2 cellular contexts compared by ENCODE assay signal in genomic region chr12:112996501-112996900, GRCh38.
A peak's percentile ranks its signal among the peaks of the same experiment; 100 is the strongest.
TF ChIP-seq lines count a peak whose summit lies in the region.

No MANE protein-coding gene starts in this region.

TF ChIP-seq in HEK293T, 16 proteins besides CTCF, POLR2A, EP300 and RAD21 (continued from another document):
- TF ChIP-seq, protein P1, sequence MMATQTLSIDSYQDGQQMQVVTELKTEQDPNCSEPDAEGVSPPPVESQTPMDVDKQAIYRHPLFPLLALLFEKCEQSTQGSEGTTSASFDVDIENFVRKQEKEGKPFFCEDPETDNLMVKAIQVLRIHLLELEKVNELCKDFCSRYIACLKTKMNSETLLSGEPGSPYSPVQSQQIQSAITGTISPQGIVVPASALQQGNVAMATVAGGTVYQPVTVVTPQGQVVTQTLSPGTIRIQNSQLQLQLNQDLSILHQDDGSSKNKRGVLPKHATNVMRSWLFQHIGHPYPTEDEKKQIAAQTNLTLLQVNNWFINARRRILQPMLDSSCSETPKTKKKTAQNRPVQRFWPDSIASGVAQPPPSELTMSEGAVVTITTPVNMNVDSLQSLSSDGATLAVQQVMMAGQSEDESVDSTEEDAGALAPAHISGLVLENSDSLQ (IDR thresholded peaks at IDR 0.05): peak; percentile 18; the same call in 1 of the 2 replicates

TF ChIP-seq in K562, 482 proteins besides CTCF, POLR2A, EP300 and RAD21 (continued from another document):
- TF ChIP-seq ZHX1 (conservative IDR thresholded peaks at IDR 0.05; ENCODE audit: low read length) (no peak), TSC22D4 (tag; IDR thresholded peaks at IDR 0.05) (no peak)
- TF ChIP-seq, protein P1 (IDR thresholded peaks at IDR 0.05): peak; percentile 26; the same call in 1 of the 2 replicates
